In genomic region chr7:108652886-108653285, GRCh38 we compare ENCODE assay signal across 29 cellular contexts.
A peak's percentile ranks its signal among the peaks of the same experiment; 100 is the strongest.
DNase-seq lines count a peak whose midpoint lies in the region; ATAC-seq, FAIRE-seq and TF ChIP-seq lines count a peak whose summit lies in the region.
"Had no signal": no experiment of that assay in that cellular context is flagged by ENCODE, and none has a peak within 500 bp of the region (broad histone marks: within the 10 kb centered on the region; RNA-seq: fewer than 3 reads in every experiment).

No MANE protein-coding gene starts in this region.

- CTCF ChIA-PET in HepG2 (lab: Yijun Ruan, JAX; ENCODE audit: low intra/inter-chr PET ratio, low total read pairs): no interaction called here

- TF ChIP-seq POLR2A in right lobe of liver (IDR thresholded peaks at IDR 0.05): no peak
- TF ChIP-seq POLR2A in HepG2 (IDR thresholded peaks at IDR 0.05; ENCODE audit: insufficient read depth in 1 of 2, low read depth in 2 of 2, low read length in 2 of 2): no peak

- intact Hi-C loops in right lobe of liver (cut with DNase I): no loop called here
- intact Hi-C loops in HepG2 (cut with micrococcal nuclease; ENCODE audit: unreplicated experiment): no loop called here

- H3K27ac ChIP-seq in right lobe of liver (peak overlapping the region in 2 of 3 donors; percentile 37 to 80), HepG2 (ENCODE audit: extremely low read length, insufficient read depth, low read length) (no peak overlapping the region)
- H3K27ac ChIP-seq: 22Rv1; A549; BLaER1; BLaER1 treated with 17β-estradiol and CSF1 and Interleukin-3, amounts not matched to agents 10 nM and 100 nM; C4-2B had no signal

- H3K36me3 ChIP-seq in right lobe of liver: no peaks in the 10 kb centered on the region
- H3K36me3 ChIP-seq in HepG2 (replicated peaks in 1 of 2; ENCODE audit: control insufficient read depth in 1 of 2, insufficient read depth in 2 of 2, low read length in 2 of 2): no peaks in the 10 kb centered on the region
- H3K36me3 ChIP-seq: BE2C; BLaER1; BLaER1 treated with 17β-estradiol and CSF1 and Interleukin-3, amounts not matched to agents 10 nM and 100 nM had no signal

- TF ChIP-seq CTCF in right lobe of liver (IDR thresholded peaks at IDR 0.05) (no peak), HepG2 (CRISPR knock-in tag; IDR thresholded peaks at IDR 0.05) (no peak)

- TF ChIP-seq RAD21 in HepG2 (CRISPR knock-in tag; IDR thresholded peaks at IDR 0.05): no peak

- in situ Hi-C loops in HepG2 (cut with HindIII; ENCODE audit: extremely low pct_ligation_motif_present, low pct_unique_long_range_greater_than_20kb): no loop called here

- ATAC-seq in right lobe of liver (no peak), HepG2 (no peak)
- ATAC-seq: A549; CD8-positive, alpha-beta T cell had no signal

- H3K4me2 ChIP-seq in HepG2 (ENCODE audit: low read depth, low read length): no peak overlapping the region
- H3K4me2 ChIP-seq: A549; BLaER1; BLaER1 treated with 17β-estradiol and CSF1 and Interleukin-3, amounts not matched to agents 10 nM and 100 nM had no signal

- no peak for FAIRE-seq in HepG2 (lab: Jason Lieb, UNC)
- FAIRE-seq: A204.1, D721Med had no signal

- H3K4me1 ChIP-seq in right lobe of liver (peaks cover 0 to 31% (median 13%) of the 10 kb centered on the region in 4 donors), HepG2 (ENCODE audit: insufficient read depth, low read length) (no peaks in the 10 kb centered on the region; the same call in 1 of the 2 replicates)
- H3K4me1 ChIP-seq: BE2C; BLaER1 treated with 17β-estradiol and CSF1 and Interleukin-3, amounts not matched to agents 10 nM and 100 nM; Caco-2 had no signal

- no peak overlapping the region for H2AFZ ChIP-seq in HepG2 (ENCODE audit: low read length)

- H4K20me1 ChIP-seq in HepG2 (ENCODE audit: insufficient read depth, low read length): no peaks in the 10 kb centered on the region
- H4K20me1 ChIP-seq: BLaER1; BLaER1 treated with 17β-estradiol and CSF1 and Interleukin-3, amounts not matched to agents 10 nM and 100 nM had no signal

- H3K9ac ChIP-seq in HepG2 (ENCODE audit: insufficient read depth, low read depth, low read length): no peak overlapping the region
- H3K9ac ChIP-seq: BLaER1; BLaER1 treated with 17β-estradiol and CSF1 and Interleukin-3, amounts not matched to agents 10 nM and 100 nM had no signal

- no TSS peak for BruUV-seq in HepG2 (replicated peaks; lab: Mats Ljungman, UMichigan)

- no peaks in the 10 kb centered on the region for H3K79me2 ChIP-seq in HepG2 (ENCODE audit: insufficient read depth, low read length)

- WGBS in right lobe of liver (ENCODE audit: insufficient coverage, low coverage, low lambda C conversion rate, missing lambda C conversion rate): 98% methylated on average over 8 of the region's 9 CpGs
- 66% methylated on average over 9 of the region's 9 CpGs for WGBS in HepG2 (ENCODE audit: low lambda C conversion rate)

- no peaks in the 10 kb centered on the region for H3K27me3 ChIP-seq in right lobe of liver
- no peaks in the 10 kb centered on the region for H3K27me3 ChIP-seq in HepG2 (ENCODE audit: control insufficient read depth in 1 of 2, insufficient read depth in 2 of 2, low read length in 2 of 2)
- H3K27me3 ChIP-seq: BE2C; BLaER1; BLaER1 treated with 17β-estradiol and CSF1 and Interleukin-3, amounts not matched to agents 10 nM and 100 nM had no signal

- no peak overlapping the region for H3K4me3 ChIP-seq in right lobe of liver
- no peak overlapping the region for H3K4me3 ChIP-seq in HepG2 (replicated peaks in 1 of 3; ENCODE audit: insufficient read depth in 1 of 3, low read depth in 2 of 3, low read length in 3 of 3)
- H3K4me3 ChIP-seq: A549; BLaER1; BLaER1 treated with 17β-estradiol and CSF1 and Interleukin-3, amounts not matched to agents 10 nM and 100 nM had no signal

- no peaks in the 10 kb centered on the region for H3K9me3 ChIP-seq in right lobe of liver
- no peaks in the 10 kb centered on the region for H3K9me3 ChIP-seq in HepG2 (ENCODE audit: low read length)
- H3K9me3 ChIP-seq: A549, BE2C, Caco-2 had no signal

- TF ChIP-seq EP300 in HepG2 (IDR thresholded peaks at IDR 0.05; ENCODE audit: low read depth in 2 of 2, low read length in 2 of 2) (no peak), HepG2 (CRISPR knock-in tag; IDR thresholded peaks at IDR 0.05; ENCODE audit: borderline replicate concordance) (no peak)

- DNase-seq in right lobe of liver (no peak), HepG2 (ENCODE audit: low spot score) (no peak)
- DNase-seq: 8988T; ACHN; AML-193; BE2C; C1 segment of cervical spinal cord; Calu3; CD4-positive, alpha-beta memory T cell; CD4-positive, alpha-beta T cell; CD4-positive, CD25-positive, alpha-beta regulatory T cell; CD8-positive, alpha-beta memory T cell; CD8-positive, alpha-beta T cell; COR-L47; DMS 273 treated with DMSO at 0.1 percent for 48 hours; DMS153; DMS53; DMS79; DMS79 treated with DMSO at 0.1 percent for 48 hours; DND-41; EL had no signal

- POLR2A ChIA-PET in HepG2 (lab: Yijun Ruan, JAX): no interaction called here

TF ChIP-seq in HepG2, 621 proteins besides CTCF, POLR2A, EP300 and RAD21:
- TF ChIP-seq ZNF878 (CRISPR knock-in tag; IDR thresholded peaks at IDR 0.05) (no peak), RXRB (CRISPR knock-in tag; IDR thresholded peaks at IDR 0.05; ENCODE audit: borderline replicate concordance) (no peak), ZNF382 (CRISPR knock-in tag; IDR thresholded peaks at IDR 0.05; ENCODE audit: borderline replicate concordance) (no peak), PHF5A (CRISPR knock-in tag; IDR thresholded peaks at IDR 0.05; ENCODE audit: low read depth, unreplicated experiment) (no peak), KLF11 (CRISPR knock-in tag; IDR thresholded peaks at IDR 0.05) (no peak), E2F2 (CRISPR knock-in tag; IDR thresholded peaks at IDR 0.05; ENCODE audit: borderline replicate concordance) (no peak), ZNF274 (CRISPR knock-in tag; IDR thresholded peaks at IDR 0.05) (no peak), THAP7 (CRISPR knock-in tag; IDR thresholded peaks at IDR 0.05) (no peak), CHD2 (IDR thresholded peaks at IDR 0.05; ENCODE audit: low read depth, low read length) (no peak)
